In genomic region chr1:82227696-82228095, GRCh38 we compare ENCODE assay signal across 12 cellular contexts.
A peak's percentile ranks its signal among the peaks of the same experiment; 100 is the strongest.
DNase-seq lines count a peak whose midpoint lies in the region; ATAC-seq and TF ChIP-seq lines count a peak whose summit lies in the region.
"Had no signal": no experiment of that assay in that cellular context is flagged by ENCODE, and none has a peak within 500 bp of the region (broad histone marks: within the 10 kb centered on the region; RNA-seq: fewer than 3 reads in every experiment).

No MANE protein-coding gene starts in this region.

- TF ChIP-seq CTCF in nephron (IDR thresholded peaks at IDR 0.05; ENCODE audit: unreplicated experiment in 3 of 3): no peak

- no peaks in the 10 kb centered on the region for H3K36me3 ChIP-seq in BLaER1 treated with 17β-estradiol and CSF1 and Interleukin-3, amounts not matched to agents 10 nM and 100 nM

- no peak overlapping the region for H3K4me3 Mint-ChIP-seq in dendritic cell treated with granulocyte-macrophage colony-stimulating factor and Interleukin-4, amounts not matched to agents 40 ng/mL and 50 ng/mL, for 4 days
- no peak overlapping the region for H3K4me3 Mint-ChIP-seq in nephron

- peaks cover 0 to 52% (median 35%) of the 10 kb centered on the region in 10 experiments; a peak in 17 of 20 replicates for H3K4me1 ChIP-seq in BLaER1 treated with 17β-estradiol and CSF1 and Interleukin-3, amounts not matched to agents 10 nM and 100 nM

- DNase-seq in NCI-H2029 treated with DMSO at 0.1 percent for 48 hours (lab: John Stamatoyannopoulos, UW) (peak; percentile 4), SKM-1 (lab: John Stamatoyannopoulos, UW; ENCODE audit: unreplicated experiment) (no peak), NCI-H774 (lab: John Stamatoyannopoulos, UW) (no peak)
- DNase-seq: head of caudate nucleus, NCI-H1048 had no signal

- no peaks in the 10 kb centered on the region for H3K27me3 ChIP-seq in BLaER1 treated with 17β-estradiol and CSF1 and Interleukin-3, amounts not matched to agents 10 nM and 100 nM

- H3K4me2 ChIP-seq in BLaER1 treated with 17β-estradiol and CSF1 and Interleukin-3, amounts not matched to agents 10 nM and 100 nM: peak overlapping the region in 7 of 11 experiments; percentile 34 to 84 (median 69); a peak in 14 of 22 replicates

- ATAC-seq in GM21528 (IDR thresholded peaks at IDR 0.05; ENCODE audit: low FRiP score, unreplicated experiment): no peak
- no peak for ATAC-seq in GM19328 (IDR thresholded peaks at IDR 0.05; ENCODE audit: unreplicated experiment)

- no peaks in the 10 kb centered on the region for H3K27me3 Mint-ChIP-seq in dendritic cell treated with granulocyte-macrophage colony-stimulating factor and Interleukin-4, amounts not matched to agents 40 ng/mL and 50 ng/mL, for 4 days
- H3K27me3 Mint-ChIP-seq in nephron (ENCODE audit: low read depth): no peaks in the 10 kb centered on the region

- no peaks in the 10 kb centered on the region for H3K9me3 ChIP-seq in BLaER1 treated with 17β-estradiol and CSF1 and Interleukin-3, amounts not matched to agents 10 nM and 100 nM (replicated peaks in 1 of 11)

- H3K4me3 ChIP-seq in BLaER1 treated with 17β-estradiol and CSF1 and Interleukin-3, amounts not matched to agents 10 nM and 100 nM: peak overlapping the region in 1 of 10 experiments; percentile 15; a peak in 1 of 20 replicates
- H3K4me3 ChIP-seq: skin epidermis had no signal

- no peaks in the 10 kb centered on the region for H4K20me1 ChIP-seq in BLaER1 treated with 17β-estradiol and CSF1 and Interleukin-3, amounts not matched to agents 10 nM and 100 nM

- peak overlapping the region; percentile 27 for H3K27ac Mint-ChIP-seq in dendritic cell treated with granulocyte-macrophage colony-stimulating factor and Interleukin-4, amounts not matched to agents 40 ng/mL and 50 ng/mL, for 4 days
- peak overlapping the region; percentile 6 to 96 (median 94) for H3K27ac Mint-ChIP-seq in nephron

- no peaks in the 10 kb centered on the region for H3K36me3 Mint-ChIP-seq in dendritic cell treated with granulocyte-macrophage colony-stimulating factor and Interleukin-4, amounts not matched to agents 40 ng/mL and 50 ng/mL, for 4 days (ENCODE audit: low read depth)
- no peaks in the 10 kb centered on the region for H3K36me3 Mint-ChIP-seq in nephron (ENCODE audit: low read depth)

- H3K27ac ChIP-seq in BLaER1 treated with 17β-estradiol and CSF1 and Interleukin-3, amounts not matched to agents 10 nM and 100 nM: peak overlapping the region in 9 of 11 experiments; percentile 20 to 90 (median 66); a peak in 15 of 22 replicates
- H3K27ac ChIP-seq: C4-2B had no signal

- intact Hi-C loops in dendritic cell treated with granulocyte-macrophage colony-stimulating factor and Interleukin-4, amounts not matched to agents 40 ng/mL and 50 ng/mL, for 4 days (cut with micrococcal nuclease): no loop called here

- peaks cover 37% of the 10 kb centered on the region for H3K4me1 Mint-ChIP-seq in dendritic cell treated with granulocyte-macrophage colony-stimulating factor and Interleukin-4, amounts not matched to agents 40 ng/mL and 50 ng/mL, for 4 days (ENCODE audit: low read depth)
- peaks cover 32% of the 10 kb centered on the region for H3K4me1 Mint-ChIP-seq in nephron

- no peaks in the 10 kb centered on the region for H3K9me3 Mint-ChIP-seq in dendritic cell treated with granulocyte-macrophage colony-stimulating factor and Interleukin-4, amounts not matched to agents 40 ng/mL and 50 ng/mL, for 4 days
- H3K9me3 Mint-ChIP-seq in nephron: no peaks in the 10 kb centered on the region

- H3K9ac ChIP-seq in BLaER1 treated with 17β-estradiol and CSF1 and Interleukin-3, amounts not matched to agents 10 nM and 100 nM: peak overlapping the region in 4 of 11 experiments; percentile 20 to 50 (median 42); a peak in 7 of 22 replicates
